17 cellular contexts compared by ENCODE assay signal in the genomic region with DNA sequence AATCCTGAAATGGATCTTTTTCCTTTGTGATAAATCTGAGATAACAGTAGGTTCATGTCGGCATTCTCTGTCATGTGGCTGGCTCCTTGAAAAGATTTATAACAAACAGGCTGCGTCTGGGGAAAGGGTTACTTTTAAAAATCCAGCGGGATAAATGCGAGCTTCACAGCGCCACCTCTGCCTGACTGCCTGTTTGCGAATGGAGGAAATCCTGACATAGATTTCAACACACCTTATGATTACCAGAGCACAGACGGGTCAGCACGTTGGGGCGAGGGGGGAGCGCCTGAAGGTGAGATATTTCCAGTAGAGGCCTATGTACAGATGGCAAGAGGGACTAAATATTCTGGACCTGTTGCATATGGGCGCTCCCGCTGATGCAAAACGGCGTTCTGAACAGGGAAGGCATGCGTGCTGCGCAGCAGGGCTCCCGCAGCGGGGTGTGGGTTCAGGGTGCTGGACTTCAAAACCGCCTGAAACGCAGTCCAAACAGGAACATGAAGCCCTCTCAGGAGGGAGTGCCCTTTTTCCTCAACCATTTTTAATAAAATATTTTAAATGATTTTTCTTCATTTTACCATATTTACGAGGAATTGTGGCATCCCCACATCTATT.
DNase-seq lines count a peak whose midpoint lies in the region; ATAC-seq and TF ChIP-seq lines count a peak whose summit lies in the region.
"Had no signal": no experiment of that assay in that cellular context is flagged by ENCODE, and none has a peak within 500 bp of the region (broad histone marks: within the 10 kb centered on the region; RNA-seq: fewer than 3 reads in every experiment).

No MANE protein-coding gene starts in this region.

- H3K9me3 ChIP-seq in neural cell (ENCODE audit: low read length): peaks cover 2% of the 10 kb centered on the region
- H3K9me3 ChIP-seq: colonic mucosa, suprapubic skin had no signal

- H3F3A ChIP-seq in GM23338 (replicated peaks; ENCODE audit: low read depth) (no peaks in the 10 kb centered on the region), neural cell (ENCODE audit: insufficient read depth, low read length, poor library complexity, severe bottlenecking) (no peaks in the 10 kb centered on the region)

- TF ChIP-seq RAD21 in neural cell (conservative IDR thresholded peaks at IDR 0.05): no peak

- no peaks in the 10 kb centered on the region for H3K27me3 Mint-ChIP-seq in GM23338 (ENCODE audit: insufficient read depth, low read depth, poor library complexity)

- H3K4me1 ChIP-seq in GM23338 (ENCODE audit: insufficient read depth): no peaks in the 10 kb centered on the region
- H3K4me1 ChIP-seq: colonic mucosa, suprapubic skin had no signal

- peaks cover 9% of the 10 kb centered on the region for H3K4me1 Mint-ChIP-seq in GM23338
- H3K4me1 Mint-ChIP-seq: activated T-helper 17 cell treated with anti-CD3 and anti-CD28 coated beads, Interleukin-2, amount 50 U/mL, for 72 hours had no signal

- no peaks in the 10 kb centered on the region for H3K36me3 ChIP-seq in GM23338 (ENCODE audit: insufficient read depth)
- H3K36me3 ChIP-seq in neural cell (ENCODE audit: insufficient read depth, low read length): no peaks in the 10 kb centered on the region
- H3K36me3 ChIP-seq: brain microvascular endothelial cell, colonic mucosa, suprapubic skin had no signal

- TF ChIP-seq CTCF in AG10803 (conservative IDR thresholded peaks at IDR 0.05; ENCODE audit: low read length) (0 out of 2 replicates have a peak, but pooled peaks have one; percentile 1), GM23338 (conservative IDR thresholded peaks at IDR 0.05; ENCODE audit: low read depth in 2 of 2) (peak; percentile 48 to 51), neural cell (IDR thresholded peaks at IDR 0.05; ENCODE audit: poor library complexity, severe bottlenecking) (peak; percentile 29)

- no peaks in the 10 kb centered on the region for H3K36me3 Mint-ChIP-seq in GM23338 (ENCODE audit: low read depth)
- H3K36me3 Mint-ChIP-seq: CD8-positive, alpha-beta T cell had no signal

- H3K9me3 Mint-ChIP-seq in GM23338: no peaks in the 10 kb centered on the region
- H3K9me3 Mint-ChIP-seq: activated T-helper 17 cell treated with anti-CD3 and anti-CD28 coated beads, Interleukin-2, amount 50 U/mL, for 72 hours; CD8-positive, alpha-beta T cell had no signal

- H3K27ac Mint-ChIP-seq in GM23338: no peak overlapping the region
- H3K27ac Mint-ChIP-seq: activated T-helper 17 cell treated with anti-CD3 and anti-CD28 coated beads, Interleukin-2, amount 50 U/mL, for 72 hours; CD8-positive, alpha-beta T cell had no signal

- no peaks in the 10 kb centered on the region for H3K27me3 ChIP-seq in GM23338 (ENCODE audit: insufficient read depth)
- H3K27me3 ChIP-seq in neural cell (ENCODE audit: insufficient read depth, low read depth, low read length): no peaks in the 10 kb centered on the region
- H3K27me3 ChIP-seq: brain microvascular endothelial cell, colonic mucosa had no signal

- H2AFZ ChIP-seq in GM23338: peak overlapping the region; percentile 87; the same call in 1 of the 2 replicates
- H2AFZ ChIP-seq in neural cell (ENCODE audit: low read depth, low read length): no peak overlapping the region

- no peak overlapping the region for H3K27ac ChIP-seq in GM23338 (ENCODE audit: low read depth)
- H3K27ac ChIP-seq in neural cell (ENCODE audit: low read length): no peak overlapping the region
- H3K27ac ChIP-seq: brain microvascular endothelial cell, colonic mucosa, suprapubic skin had no signal

- H3K4me3 ChIP-seq in AG10803 (ENCODE audit: low read length): no peak overlapping the region
- H3K4me3 ChIP-seq in GM23338: no peak overlapping the region
- H3K4me3 ChIP-seq in neural cell (ENCODE audit: low read length): no peak overlapping the region
- H3K4me3 ChIP-seq: colonic mucosa, lung, suprapubic skin had no signal

- ATAC-seq in GM23338: peak; percentile 70
- ATAC-seq in activated CD4-positive, CD25-positive, alpha-beta regulatory T cell treated with anti-CD3 and anti-CD28 coated beads, Interleukin-2, amount 50 U/mL, for 24 hours: no peak
- ATAC-seq: activated T-helper 17 cell treated with anti-CD3 and anti-CD28 coated beads, Interleukin-2, amount 50 U/mL, for 72 hours; CD8-positive, alpha-beta T cell; right cardiac atrium had no signal

- H3K9me2 ChIP-seq in GM23338 (ENCODE audit: insufficient read depth) (no peaks in the 10 kb centered on the region), neural cell (ENCODE audit: insufficient read depth, low read length) (no peaks in the 10 kb centered on the region)

- TF ChIP-seq EP300 in neural cell (conservative IDR thresholded peaks at IDR 0.05; ENCODE audit: poor library complexity, severe bottlenecking): no peak

- H4K20me1 ChIP-seq in GM23338 (replicated peaks; ENCODE audit: insufficient read depth) (no peaks in the 10 kb centered on the region), neural cell (ENCODE audit: insufficient read depth) (no peaks in the 10 kb centered on the region)

- H3K4me2 ChIP-seq in GM23338: no peak overlapping the region
- no peak overlapping the region for H3K4me2 ChIP-seq in neural cell (ENCODE audit: low read length)

- no peaks in the 10 kb centered on the region for H3K79me2 ChIP-seq in GM23338 (replicated peaks; ENCODE audit: insufficient read depth)
- H3K79me2 ChIP-seq in neural cell (replicated peaks; ENCODE audit: insufficient read depth, low read length): no peaks in the 10 kb centered on the region

- no peak overlapping the region for H3K4me3 Mint-ChIP-seq in GM23338
- H3K4me3 Mint-ChIP-seq: activated T-helper 17 cell treated with anti-CD3 and anti-CD28 coated beads, Interleukin-2, amount 50 U/mL, for 72 hours; CD8-positive, alpha-beta T cell had no signal

- H3K9ac ChIP-seq in neural cell (ENCODE audit: low read length): no peak overlapping the region

- DNase-seq in AG10803 (ENCODE audit: low read depth) (no peak), GM23338 (ENCODE audit: low spot score) (peak; percentile 59), amniotic epithelial cell (ENCODE audit: low read depth) (peak; percentile 59)
- no peak for DNase-seq in activated CD4-positive, alpha-beta T cell treated with anti-CD3 and anti-CD28 coated beads, Interleukin-2, amount 50 U/mL, for 4 hours
- no peak for DNase-seq in activated naive CD4-positive, alpha-beta T cell treated with anti-CD3 and anti-CD28 coated beads, Interleukin-2, amount 50 U/mL, for 16 hours
- DNase-seq in stimulated activated CD4-positive, alpha-beta T cell treated with anti-CD3 and anti-CD28 coated beads, Interleukin-2, amount 100 ng/mL, for 48 hours: no peak
- DNase-seq: brain microvascular endothelial cell; CD8-positive, alpha-beta T cell; colonic mucosa; NCI-H1436; NCI-H526 treated with DMSO at 0.1 percent for 48 hours had no signal

TF ChIP-seq in GM23338, 12 proteins besides CTCF, POLR2A, EP300 and RAD21:
- TF ChIP-seq, protein P1, sequence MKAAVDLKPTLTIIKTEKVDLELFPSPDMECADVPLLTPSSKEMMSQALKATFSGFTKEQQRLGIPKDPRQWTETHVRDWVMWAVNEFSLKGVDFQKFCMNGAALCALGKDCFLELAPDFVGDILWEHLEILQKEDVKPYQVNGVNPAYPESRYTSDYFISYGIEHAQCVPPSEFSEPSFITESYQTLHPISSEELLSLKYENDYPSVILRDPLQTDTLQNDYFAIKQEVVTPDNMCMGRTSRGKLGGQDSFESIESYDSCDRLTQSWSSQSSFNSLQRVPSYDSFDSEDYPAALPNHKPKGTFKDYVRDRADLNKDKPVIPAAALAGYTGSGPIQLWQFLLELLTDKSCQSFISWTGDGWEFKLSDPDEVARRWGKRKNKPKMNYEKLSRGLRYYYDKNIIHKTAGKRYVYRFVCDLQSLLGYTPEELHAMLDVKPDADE (IDR thresholded peaks at IDR 0.05): no peak
- TF ChIP-seq STAT1 (IDR thresholded peaks at IDR 0.05; ENCODE audit: unreplicated experiment) (no peak), EZH2 (IDR thresholded peaks at IDR 0.05; ENCODE audit: low read depth, unreplicated experiment) (no peak), NANOG (IDR thresholded peaks at IDR 0.05; ENCODE audit: borderline replicate concordance) (no peak), EZH2phosphoT487 (IDR thresholded peaks at IDR 0.05; ENCODE audit: unreplicated experiment) (no peak)

TF ChIP-seq in neural cell, 6 proteins besides CTCF, POLR2A, EP300 and RAD21:
- TF ChIP-seq EZH2 (IDR thresholded peaks at IDR 0.05; ENCODE audit: borderline replicate concordance, insufficient read depth, low read length, poor library complexity, severe bottlenecking): no peak
- TF ChIP-seq TAF1 (IDR thresholded peaks at IDR 0.05; ENCODE audit: low read depth): no peak
- TF ChIP-seq SMC3 (conservative IDR thresholded peaks at IDR 0.05; ENCODE audit: poor library complexity): no peak
- TF ChIP-seq, protein P2, sequence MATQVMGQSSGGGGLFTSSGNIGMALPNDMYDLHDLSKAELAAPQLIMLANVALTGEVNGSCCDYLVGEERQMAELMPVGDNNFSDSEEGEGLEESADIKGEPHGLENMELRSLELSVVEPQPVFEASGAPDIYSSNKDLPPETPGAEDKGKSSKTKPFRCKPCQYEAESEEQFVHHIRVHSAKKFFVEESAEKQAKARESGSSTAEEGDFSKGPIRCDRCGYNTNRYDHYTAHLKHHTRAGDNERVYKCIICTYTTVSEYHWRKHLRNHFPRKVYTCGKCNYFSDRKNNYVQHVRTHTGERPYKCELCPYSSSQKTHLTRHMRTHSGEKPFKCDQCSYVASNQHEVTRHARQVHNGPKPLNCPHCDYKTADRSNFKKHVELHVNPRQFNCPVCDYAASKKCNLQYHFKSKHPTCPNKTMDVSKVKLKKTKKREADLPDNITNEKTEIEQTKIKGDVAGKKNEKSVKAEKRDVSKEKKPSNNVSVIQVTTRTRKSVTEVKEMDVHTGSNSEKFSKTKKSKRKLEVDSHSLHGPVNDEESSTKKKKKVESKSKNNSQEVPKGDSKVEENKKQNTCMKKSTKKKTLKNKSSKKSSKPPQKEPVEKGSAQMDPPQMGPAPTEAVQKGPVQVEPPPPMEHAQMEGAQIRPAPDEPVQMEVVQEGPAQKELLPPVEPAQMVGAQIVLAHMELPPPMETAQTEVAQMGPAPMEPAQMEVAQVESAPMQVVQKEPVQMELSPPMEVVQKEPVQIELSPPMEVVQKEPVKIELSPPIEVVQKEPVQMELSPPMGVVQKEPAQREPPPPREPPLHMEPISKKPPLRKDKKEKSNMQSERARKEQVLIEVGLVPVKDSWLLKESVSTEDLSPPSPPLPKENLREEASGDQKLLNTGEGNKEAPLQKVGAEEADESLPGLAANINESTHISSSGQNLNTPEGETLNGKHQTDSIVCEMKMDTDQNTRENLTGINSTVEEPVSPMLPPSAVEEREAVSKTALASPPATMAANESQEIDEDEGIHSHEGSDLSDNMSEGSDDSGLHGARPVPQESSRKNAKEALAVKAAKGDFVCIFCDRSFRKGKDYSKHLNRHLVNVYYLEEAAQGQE (IDR thresholded peaks at IDR 0.05; ENCODE audit: borderline replicate concordance): no peak
- TF ChIP-seq MXI1 (conservative IDR thresholded peaks at IDR 0.05; ENCODE audit: poor library complexity, severe bottlenecking): no peak
- no peak for TF ChIP-seq POLR2AphosphoS5 (IDR thresholded peaks at IDR 0.05)

Comparison
In these comparisons a context has a peak if more than half of its experiments do, and no peak if none do; other contexts are left out.
1. DNase-seq: peak in GM23338 (single experiment) and amniotic epithelial cell (single experiment); none in AG10803 (single experiment), activated CD4-positive, alpha-beta T cell treated with anti-CD3 and anti-CD28 coated beads, Interleukin-2, amount 50 U/mL, for 4 hours (0 of 2), activated naive CD4-positive, alpha-beta T cell treated with anti-CD3 and anti-CD28 coated beads, Interleukin-2, amount 50 U/mL, for 16 hours (single experiment) and stimulated activated CD4-positive, alpha-beta T cell treated with anti-CD3 and anti-CD28 coated beads, Interleukin-2, amount 100 ng/mL, for 48 hours (0 of 2).
2. Peak in every context shown above with its lines, with median percentiles within 50 percentile points of each other: CTCF ChIP-seq.